9 cellular contexts compared by ENCODE assay signal in the genomic region with DNA sequence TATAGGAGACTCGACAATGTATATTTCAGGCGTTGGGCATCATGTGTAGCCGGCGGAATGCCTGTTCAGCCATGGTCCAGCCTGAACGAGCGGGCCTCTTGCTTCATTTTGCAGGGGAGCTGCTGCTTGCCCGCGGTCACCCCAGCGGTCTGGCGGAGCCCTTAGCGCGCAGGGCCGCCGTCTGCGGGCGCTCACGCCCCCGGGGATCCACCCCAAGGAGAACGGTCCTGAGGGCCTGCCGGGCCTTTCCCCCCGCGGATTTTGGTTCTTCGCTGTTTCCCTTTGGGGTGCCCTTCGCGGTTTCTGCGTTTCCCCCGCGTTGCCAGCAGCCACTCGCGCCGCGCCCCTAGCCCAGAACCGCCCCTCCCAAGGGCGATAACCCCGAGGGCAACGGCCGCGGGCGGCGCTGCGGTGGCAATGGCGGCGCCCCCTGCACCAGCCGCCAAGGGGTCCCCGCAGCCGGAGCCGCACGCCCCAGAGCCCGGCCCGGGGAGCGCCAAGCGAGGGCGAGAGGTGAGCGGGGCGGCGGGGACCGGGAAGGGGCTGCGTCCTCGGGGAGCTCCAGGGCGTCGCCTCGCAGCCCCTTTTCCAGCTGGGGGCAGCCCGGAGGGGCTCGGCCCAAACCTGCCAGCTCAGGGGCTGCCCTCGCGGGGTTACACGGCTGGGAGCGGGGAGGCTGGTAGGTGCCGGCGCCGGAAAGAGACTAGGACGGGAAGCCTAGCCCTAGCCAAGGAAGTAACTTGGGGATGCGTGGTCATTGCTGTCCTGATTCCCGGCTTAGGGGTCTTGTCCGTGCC. TPM values are rescaled to one million over a fixed set of nuclear protein-coding genes. Genes with fewer than 3 reads are reported as not detected.
DNase-seq lines count a peak whose midpoint lies in the region; ATAC-seq and TF ChIP-seq lines count a peak whose summit lies in the region.
"Had no signal": no experiment of that assay in that cellular context is flagged by ENCODE, and none has a peak within 500 bp of the region (broad histone marks: within the 10 kb centered on the region; RNA-seq: fewer than 3 reads in every experiment).

A gene with protein sequence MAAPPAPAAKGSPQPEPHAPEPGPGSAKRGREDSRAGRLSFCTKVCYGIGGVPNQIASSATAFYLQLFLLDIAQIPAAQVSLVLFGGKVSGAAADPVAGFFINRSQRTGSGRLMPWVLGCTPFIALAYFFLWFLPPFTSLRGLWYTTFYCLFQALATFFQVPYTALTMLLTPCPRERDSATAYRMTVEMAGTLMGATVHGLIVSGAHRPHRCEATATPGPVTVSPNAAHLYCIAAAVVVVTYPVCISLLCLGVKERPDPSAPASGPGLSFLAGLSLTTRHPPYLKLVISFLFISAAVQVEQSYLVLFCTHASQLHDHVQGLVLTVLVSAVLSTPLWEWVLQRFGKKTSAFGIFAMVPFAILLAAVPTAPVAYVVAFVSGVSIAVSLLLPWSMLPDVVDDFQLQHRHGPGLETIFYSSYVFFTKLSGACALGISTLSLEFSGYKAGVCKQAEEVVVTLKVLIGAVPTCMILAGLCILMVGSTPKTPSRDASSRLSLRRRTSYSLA (plus strand): TSS at position 406 of the 797 bp plus-strand sequence. CDS start 12 bp downstream, at position 418.

- H4K91ac ChIP-seq in H9 (ENCODE audit: insufficient read length, low read depth, low read length), result no peak within 1 kb of the TSS

- TF ChIP-seq POLR2A in body of pancreas (IDR thresholded peaks at IDR 0.05) (no peak), spleen (IDR thresholded peaks at IDR 0.05) (no peak)

- H3K27ac Mint-ChIP-seq in H9, result peak within 1 kb of the TSS in 1 of 3 experiments; percentile 85; a peak in 1 of 7 replicates
- H3K27ac Mint-ChIP-seq in immature natural killer cell, result no peak within 1 kb of the TSS

- H3K4me3 ChIP-seq in body of pancreas (peak within 1 kb of the TSS in 1 of 2 donors; percentile 17), spleen (peak within 1 kb of the TSS; percentile 15 to 64 (median 24))

- DNase-seq in H9, result no peak
- DNase-seq in body of pancreas, result no peak
- no peak for DNase-seq in immature natural killer cell
- DNase-seq in spleen, result no peak
- no peak for DNase-seq in HPDE6-E6E7 (ENCODE audit: extremely low spot score)
- DNase-seq in NCI-H2196 treated with DMSO at 0.1 percent for 48 hours (lab: John Stamatoyannopoulos, UW; ENCODE audit: unreplicated experiment), result no peak
- DNase-seq: GOT3 had no signal

- H3K79me2 ChIP-seq in H9 (ENCODE audit: insufficient read depth, low read length), result no peaks in the 10 kb centered on the region

- peak; percentile 18 for ATAC-seq in body of pancreas
- no peak for ATAC-seq in GM18868 (IDR thresholded peaks at IDR 0.05; ENCODE audit: unreplicated experiment)
- ATAC-seq in GM19455 (IDR thresholded peaks at IDR 0.05; ENCODE audit: unreplicated experiment), result no peak

- H3K23me2 ChIP-seq in H9 (ENCODE audit: insufficient read length, low read depth, low read length, poor library complexity, severe bottlenecking), result no peaks in the 10 kb centered on the region

- peaks cover 20 to 21% of the 10 kb centered on the region in 2 experiments for H3K4me1 Mint-ChIP-seq in H9
- peaks cover 12 to 13% of the 10 kb centered on the region in 2 donors for H3K4me1 Mint-ChIP-seq in immature natural killer cell

- H2BK20ac ChIP-seq in H9 (ENCODE audit: low read depth, low read length, poor library complexity, severe bottlenecking), result no peak within 1 kb of the TSS

- H3K36me3 ChIP-seq in body of pancreas (replicated peaks in 1 of 2; ENCODE audit: insufficient read depth in 1 of 2, low read depth in 2 of 2) (no peaks in the 10 kb centered on the region), spleen (no peaks in the 10 kb centered on the region)

- H2BK15ac ChIP-seq in H9 (ENCODE audit: low read depth, low read length), result no peak within 1 kb of the TSS

- H2AK5ac ChIP-seq in H9 (ENCODE audit: insufficient read length, low read length), result no peak within 1 kb of the TSS

- H4K5ac ChIP-seq in H9 (ENCODE audit: insufficient read length, low read depth, low read length), result no peak within 1 kb of the TSS

- H3K36me3 Mint-ChIP-seq in H9 (ENCODE audit: insufficient read depth in 1 of 3, low read depth in 3 of 3) (no peaks in the 10 kb centered on the region; a peak in 1 of 7 replicates), immature natural killer cell (peaks cover 0 to 4% (median 0%) of the 10 kb centered on the region in 3 donors)

- intact Hi-C loops in body of pancreas (cut with DNase I), result no loop called here
- intact Hi-C loops in spleen (cut with DNase I; ENCODE audit: low total_unique reads), result no loop called here

- WGBS in H9 (ENCODE audit: extremely low coverage, insufficient read length, low lambda C conversion rate), result no CpG with 5 or more reads among the region's 75 CpGs
- 3 to 10% methylated on average over 17 to 50 of the region's 75 CpGs for WGBS in body of pancreas, 2 donors
- WGBS in spleen, 5 donors, result 3 to 13% (median 4%) methylated on average over 23 to 75 of the region's 75 CpGs

- peak within 1 kb of the TSS; percentile 93 for H3K18ac ChIP-seq in H9 (ENCODE audit: insufficient read length, low read depth, low read length)

- no peak within 1 kb of the TSS for H3K9ac ChIP-seq in H9 (ENCODE audit: extremely low read depth, insufficient read length, low read length)

- H3K56ac ChIP-seq in H9 (ENCODE audit: insufficient read length, low read depth, low read length), result no peak within 1 kb of the TSS

- H3K4me1 ChIP-seq in H9 (ENCODE audit: insufficient read depth, low read length), result no peaks in the 10 kb centered on the region; the same call in 1 of the 2 replicates
- peaks cover 11% of the 10 kb centered on the region for H3K4me1 ChIP-seq in body of pancreas
- peaks cover 3 to 19% (median 13%) of the 10 kb centered on the region in 6 donors for H3K4me1 ChIP-seq in spleen

- peak within 1 kb of the TSS; percentile 45 for H3K4me2 ChIP-seq in H9 (ENCODE audit: insufficient read depth, insufficient read length, low read length)

- H3K27me3 Mint-ChIP-seq in H9 (ENCODE audit: low read depth), result peaks cover 15% of the 10 kb centered on the region
- peaks cover 6 to 12% (median 12%) of the 10 kb centered on the region in 3 donors for H3K27me3 Mint-ChIP-seq in immature natural killer cell (ENCODE audit: low read depth in 3 of 3)

- no peaks in the 10 kb centered on the region; the same call in 1 of the 2 replicates for H3K27me3 ChIP-seq in H9 (ENCODE audit: insufficient read depth, low read length)
- H3K27me3 ChIP-seq in body of pancreas, result no peaks in the 10 kb centered on the region
- peaks cover 0 to 35% (median 22%) of the 10 kb centered on the region in 7 donors for H3K27me3 ChIP-seq in spleen (replicated peaks in 1 of 7)

- H2AFZ ChIP-seq in H9 (ENCODE audit: low read length), result no peak within 1 kb of the TSS

- H3K9me3 ChIP-seq in H9 (ENCODE audit: control insufficient read depth, low read depth, low read length) (no peaks in the 10 kb centered on the region), body of pancreas (no peaks in the 10 kb centered on the region), spleen (no peaks in the 10 kb centered on the region)

- H2BK12ac ChIP-seq in H9 (ENCODE audit: insufficient read length, low read depth, low read length), result peak within 1 kb of the TSS; percentile 7

- no peak within 1 kb of the TSS for H4K8ac ChIP-seq in H9 (replicated peaks; ENCODE audit: insufficient read length, low read depth, low read length)

- H4K20me1 ChIP-seq in H9 (ENCODE audit: control insufficient read depth, insufficient read depth, insufficient read length), result no peaks in the 10 kb centered on the region

- H3K23ac ChIP-seq in H9 (ENCODE audit: insufficient read length, low read depth, low read length), result no peak within 1 kb of the TSS

- H3K9me3 Mint-ChIP-seq in H9 (no peaks in the 10 kb centered on the region), immature natural killer cell (no peaks in the 10 kb centered on the region)

- no peak within 1 kb of the TSS for H3T11ph ChIP-seq in H9 (ENCODE audit: low read length)

- no peaks in the 10 kb centered on the region for H3K79me1 ChIP-seq in H9 (ENCODE audit: insufficient read depth, low read depth, low read length, poor library complexity, severe bottlenecking)

- H3K27ac ChIP-seq in H9 (ENCODE audit: insufficient read length, low read depth, low read length) (no peak within 1 kb of the TSS), body of pancreas (no peak within 1 kb of the TSS), spleen (peak within 1 kb of the TSS in 1 of 8 donors; percentile 26)

- H3K4me3 Mint-ChIP-seq in H9 (peak within 1 kb of the TSS; percentile 60 to 62), immature natural killer cell (peak within 1 kb of the TSS; percentile 29 to 69 (median 55))

- TF ChIP-seq CTCF in H9 (conservative IDR thresholded peaks at IDR 0.05) (peak; percentile 27; the same call in 2 of the 3 replicates), body of pancreas (IDR thresholded peaks at IDR 0.05) (no peak), spleen (IDR thresholded peaks at IDR 0.05 in 8 of 11, conservative IDR thresholded peaks at IDR 0.05 in 3 of 11) (no peak)

- no peak within 1 kb of the TSS; the same call in 1 of the 2 replicates for H3K4ac ChIP-seq in H9 (ENCODE audit: low read depth, low read length)

- H2BK120ac ChIP-seq in H9 (ENCODE audit: low read depth, low read length, poor library complexity, severe bottlenecking), result no peak within 1 kb of the TSS

- H2BK5ac ChIP-seq in H9 (ENCODE audit: insufficient read length, low read length), result no peak within 1 kb of the TSS

- H3K14ac ChIP-seq in H9 (ENCODE audit: insufficient read depth, low read length), result peak within 1 kb of the TSS; percentile 95

RNA-seq across cellular contexts. Expression of the gene that starts here (rescaled TPM):
- total RNA-seq in H9 (2021), result 0.42 and 1.3 TPM in 2 replicates
- not detected for total RNA-seq in body of pancreas
- polyA plus RNA-seq in immature natural killer cell, result under 1 TPM in 1 of 3 donors, not detected in 2; 0.42 TPM
- total RNA-seq in spleen, result 1 to 10 TPM in 4 of 7 donors, under 1 TPM in 3; 0.32 to 3.1 (median 1.0) TPM
- polyA plus RNA-seq in spleen, result under 1 TPM; 0.09 to 0.29 (median 0.13) TPM

Comparison
In these comparisons a context has a peak if more than half of its experiments do, and no peak if none do; other contexts are left out.
1. Peak in ATAC-seq in body of pancreas; RNA of the gene not detected or under 1 TPM.